In the genomic region with DNA sequence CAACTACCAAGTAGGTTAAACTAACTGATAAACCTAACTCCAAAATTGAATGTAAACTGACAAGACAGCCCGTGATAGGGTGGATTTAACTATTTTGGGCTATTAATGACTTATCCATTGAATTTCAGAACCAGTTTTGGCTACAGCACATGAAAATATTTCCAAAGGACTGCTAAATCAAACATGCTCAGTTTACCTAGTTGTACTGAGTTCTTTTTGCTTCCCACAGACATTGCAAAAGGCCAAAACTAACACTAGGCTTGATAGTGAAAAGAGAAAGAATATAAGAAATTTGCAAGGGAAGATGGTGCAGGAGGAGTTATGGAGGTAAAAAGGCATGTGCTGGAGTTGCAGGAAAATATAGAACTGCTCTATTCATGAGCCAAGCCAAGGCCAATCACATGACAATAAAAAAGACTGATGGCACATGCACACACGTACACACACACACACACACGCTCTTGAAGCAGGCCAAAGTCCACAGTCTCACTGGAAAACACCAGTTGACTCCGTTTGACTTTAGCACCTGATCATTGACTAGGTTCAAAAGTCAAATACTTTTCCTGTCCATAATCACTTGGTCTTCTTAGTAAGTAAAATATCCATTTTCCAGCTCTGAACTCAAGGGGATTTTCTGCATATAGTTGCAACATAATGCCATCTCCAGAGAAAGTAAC, we compare ENCODE assay signal across 2 cellular contexts.
TF ChIP-seq lines count a peak whose summit lies in the region.

No MANE protein-coding gene starts in this region.

TF ChIP-seq in WTC11, 78 proteins besides CTCF, POLR2A, EP300 and RAD21:
- TF ChIP-seq IRF1 (CRISPR knock-in tag; IDR thresholded peaks at IDR 0.05) (no peak), NFYB (CRISPR knock-in tag; conservative IDR thresholded peaks at IDR 0.05; ENCODE audit: low read depth) (no peak), SP1 (CRISPR knock-in tag; conservative IDR thresholded peaks at IDR 0.05) (no peak), MXD4 (CRISPR knock-in tag; IDR thresholded peaks at IDR 0.05; ENCODE audit: borderline replicate concordance) (no peak), IRF2 (CRISPR knock-in tag; IDR thresholded peaks at IDR 0.05; ENCODE audit: borderline replicate concordance, low read depth) (no peak), ZNF263 (CRISPR knock-in tag; IDR thresholded peaks at IDR 0.05; ENCODE audit: low read depth) (no peak), PRRX2 (CRISPR knock-in tag; IDR thresholded peaks at IDR 0.05) (no peak), JUN (CRISPR knock-in tag; IDR thresholded peaks at IDR 0.05) (no peak)
- TF ChIP-seq, protein P1, sequence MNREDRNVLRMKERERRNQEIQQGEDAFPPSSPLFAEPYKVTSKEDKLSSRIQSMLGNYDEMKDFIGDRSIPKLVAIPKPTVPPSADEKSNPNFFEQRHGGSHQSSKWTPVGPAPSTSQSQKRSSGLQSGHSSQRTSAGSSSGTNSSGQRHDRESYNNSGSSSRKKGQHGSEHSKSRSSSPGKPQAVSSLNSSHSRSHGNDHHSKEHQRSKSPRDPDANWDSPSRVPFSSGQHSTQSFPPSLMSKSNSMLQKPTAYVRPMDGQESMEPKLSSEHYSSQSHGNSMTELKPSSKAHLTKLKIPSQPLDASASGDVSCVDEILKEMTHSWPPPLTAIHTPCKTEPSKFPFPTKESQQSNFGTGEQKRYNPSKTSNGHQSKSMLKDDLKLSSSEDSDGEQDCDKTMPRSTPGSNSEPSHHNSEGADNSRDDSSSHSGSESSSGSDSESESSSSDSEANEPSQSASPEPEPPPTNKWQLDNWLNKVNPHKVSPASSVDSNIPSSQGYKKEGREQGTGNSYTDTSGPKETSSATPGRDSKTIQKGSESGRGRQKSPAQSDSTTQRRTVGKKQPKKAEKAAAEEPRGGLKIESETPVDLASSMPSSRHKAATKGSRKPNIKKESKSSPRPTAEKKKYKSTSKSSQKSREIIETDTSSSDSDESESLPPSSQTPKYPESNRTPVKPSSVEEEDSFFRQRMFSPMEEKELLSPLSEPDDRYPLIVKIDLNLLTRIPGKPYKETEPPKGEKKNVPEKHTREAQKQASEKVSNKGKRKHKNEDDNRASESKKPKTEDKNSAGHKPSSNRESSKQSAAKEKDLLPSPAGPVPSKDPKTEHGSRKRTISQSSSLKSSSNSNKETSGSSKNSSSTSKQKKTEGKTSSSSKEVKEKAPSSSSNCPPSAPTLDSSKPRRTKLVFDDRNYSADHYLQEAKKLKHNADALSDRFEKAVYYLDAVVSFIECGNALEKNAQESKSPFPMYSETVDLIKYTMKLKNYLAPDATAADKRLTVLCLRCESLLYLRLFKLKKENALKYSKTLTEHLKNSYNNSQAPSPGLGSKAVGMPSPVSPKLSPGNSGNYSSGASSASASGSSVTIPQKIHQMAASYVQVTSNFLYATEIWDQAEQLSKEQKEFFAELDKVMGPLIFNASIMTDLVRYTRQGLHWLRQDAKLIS (CRISPR knock-in tag; IDR thresholded peaks at IDR 0.05; ENCODE audit: borderline replicate concordance): no peak
- TF ChIP-seq, protein P2, sequence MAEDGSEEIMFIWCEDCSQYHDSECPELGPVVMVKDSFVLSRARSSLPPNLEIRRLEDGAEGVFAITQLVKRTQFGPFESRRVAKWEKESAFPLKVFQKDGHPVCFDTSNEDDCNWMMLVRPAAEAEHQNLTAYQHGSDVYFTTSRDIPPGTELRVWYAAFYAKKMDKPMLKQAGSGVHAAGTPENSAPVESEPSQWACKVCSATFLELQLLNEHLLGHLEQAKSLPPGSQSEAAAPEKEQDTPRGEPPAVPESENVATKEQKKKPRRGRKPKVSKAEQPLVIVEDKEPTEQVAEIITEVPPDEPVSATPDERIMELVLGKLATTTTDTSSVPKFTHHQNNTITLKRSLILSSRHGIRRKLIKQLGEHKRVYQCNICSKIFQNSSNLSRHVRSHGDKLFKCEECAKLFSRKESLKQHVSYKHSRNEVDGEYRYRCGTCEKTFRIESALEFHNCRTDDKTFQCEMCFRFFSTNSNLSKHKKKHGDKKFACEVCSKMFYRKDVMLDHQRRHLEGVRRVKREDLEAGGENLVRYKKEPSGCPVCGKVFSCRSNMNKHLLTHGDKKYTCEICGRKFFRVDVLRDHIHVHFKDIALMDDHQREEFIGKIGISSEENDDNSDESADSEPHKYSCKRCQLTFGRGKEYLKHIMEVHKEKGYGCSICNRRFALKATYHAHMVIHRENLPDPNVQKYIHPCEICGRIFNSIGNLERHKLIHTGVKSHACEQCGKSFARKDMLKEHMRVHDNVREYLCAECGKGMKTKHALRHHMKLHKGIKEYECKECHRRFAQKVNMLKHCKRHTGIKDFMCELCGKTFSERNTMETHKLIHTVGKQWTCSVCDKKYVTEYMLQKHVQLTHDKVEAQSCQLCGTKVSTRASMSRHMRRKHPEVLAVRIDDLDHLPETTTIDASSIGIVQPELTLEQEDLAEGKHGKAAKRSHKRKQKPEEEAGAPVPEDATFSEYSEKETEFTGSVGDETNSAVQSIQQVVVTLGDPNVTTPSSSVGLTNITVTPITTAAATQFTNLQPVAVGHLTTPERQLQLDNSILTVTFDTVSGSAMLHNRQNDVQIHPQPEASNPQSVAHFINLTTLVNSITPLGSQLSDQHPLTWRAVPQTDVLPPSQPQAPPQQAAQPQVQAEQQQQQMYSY (CRISPR knock-in tag; IDR thresholded peaks at IDR 0.05): no peak

TF ChIP-seq in HepG2, 621 proteins besides CTCF, POLR2A, EP300 and RAD21 (continues in another document):
- TF ChIP-seq MIXL1 (CRISPR knock-in tag; IDR thresholded peaks at IDR 0.05) (peak; percentile 84), CEBPB (IDR thresholded peaks at IDR 0.05; ENCODE audit: borderline replicate concordance, low read depth, low read length) (peak; percentile 44; the same call in 1 of the 2 replicates), HHEX (CRISPR knock-in tag; IDR thresholded peaks at IDR 0.05) (peak; percentile 67; the same call in 1 of the 2 replicates), CREB1 (IDR thresholded peaks at IDR 0.05) (peak; percentile 47; the same call in 1 of the 2 replicates), CREB1 (CRISPR knock-in tag; IDR thresholded peaks at IDR 0.05) (peak; percentile 63), ZNF792 (CRISPR knock-in tag; IDR thresholded peaks at IDR 0.05) (peak; percentile 31; the same call in 1 of the 2 replicates), ONECUT2 (CRISPR knock-in tag; IDR thresholded peaks at IDR 0.05) (peak; percentile 66; the same call in 1 of the 2 replicates), CEBPG (CRISPR knock-in tag; IDR thresholded peaks at IDR 0.05) (0 out of 2 replicates have a peak, but pooled peaks have one; percentile 4), RXRA (CRISPR knock-in tag; IDR thresholded peaks at IDR 0.05) (peak; percentile 42; the same call in 1 of the 2 replicates), ZNF124 (CRISPR knock-in tag; IDR thresholded peaks at IDR 0.05) (peak; percentile 50; the same call in 1 of the 2 replicates), ZNF878 (CRISPR knock-in tag; IDR thresholded peaks at IDR 0.05) (0 out of 2 replicates have a peak, but pooled peaks have one; percentile 53), TOE1 (CRISPR knock-in tag; IDR thresholded peaks at IDR 0.05) (no peak), KDM1A (CRISPR knock-in tag; IDR thresholded peaks at IDR 0.05) (peak; percentile 84; the same call in 1 of the 2 replicates), TCF7 (IDR thresholded peaks at IDR 0.05; ENCODE audit: low read depth) (peak; percentile 38; the same call in 1 of the 2 replicates), SALL1 (CRISPR knock-in tag; IDR thresholded peaks at IDR 0.05) (peak; percentile 98), ZBTB21 (CRISPR knock-in tag; IDR thresholded peaks at IDR 0.05) (0 out of 2 replicates have a peak, but pooled peaks have one; percentile 36), CBFB (CRISPR knock-in tag; IDR thresholded peaks at IDR 0.05) (no peak), FOSL2 (CRISPR knock-in tag; IDR thresholded peaks at IDR 0.05) (peak; percentile 66)
- TF ChIP-seq, protein P3, sequence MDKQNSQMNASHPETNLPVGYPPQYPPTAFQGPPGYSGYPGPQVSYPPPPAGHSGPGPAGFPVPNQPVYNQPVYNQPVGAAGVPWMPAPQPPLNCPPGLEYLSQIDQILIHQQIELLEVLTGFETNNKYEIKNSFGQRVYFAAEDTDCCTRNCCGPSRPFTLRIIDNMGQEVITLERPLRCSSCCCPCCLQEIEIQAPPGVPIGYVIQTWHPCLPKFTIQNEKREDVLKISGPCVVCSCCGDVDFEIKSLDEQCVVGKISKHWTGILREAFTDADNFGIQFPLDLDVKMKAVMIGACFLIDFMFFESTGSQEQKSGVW (CRISPR knock-in tag; IDR thresholded peaks at IDR 0.05; ENCODE audit: borderline replicate concordance): no peak
- TF ChIP-seq, protein P4, sequence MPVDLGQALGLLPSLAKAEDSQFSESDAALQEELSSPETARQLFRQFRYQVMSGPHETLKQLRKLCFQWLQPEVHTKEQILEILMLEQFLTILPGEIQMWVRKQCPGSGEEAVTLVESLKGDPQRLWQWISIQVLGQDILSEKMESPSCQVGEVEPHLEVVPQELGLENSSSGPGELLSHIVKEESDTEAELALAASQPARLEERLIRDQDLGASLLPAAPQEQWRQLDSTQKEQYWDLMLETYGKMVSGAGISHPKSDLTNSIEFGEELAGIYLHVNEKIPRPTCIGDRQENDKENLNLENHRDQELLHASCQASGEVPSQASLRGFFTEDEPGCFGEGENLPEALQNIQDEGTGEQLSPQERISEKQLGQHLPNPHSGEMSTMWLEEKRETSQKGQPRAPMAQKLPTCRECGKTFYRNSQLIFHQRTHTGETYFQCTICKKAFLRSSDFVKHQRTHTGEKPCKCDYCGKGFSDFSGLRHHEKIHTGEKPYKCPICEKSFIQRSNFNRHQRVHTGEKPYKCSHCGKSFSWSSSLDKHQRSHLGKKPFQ (CRISPR knock-in tag; IDR thresholded peaks at IDR 0.05; ENCODE audit: insufficient replicate concordance): peak; percentile 33
- TF ChIP-seq, protein P5, sequence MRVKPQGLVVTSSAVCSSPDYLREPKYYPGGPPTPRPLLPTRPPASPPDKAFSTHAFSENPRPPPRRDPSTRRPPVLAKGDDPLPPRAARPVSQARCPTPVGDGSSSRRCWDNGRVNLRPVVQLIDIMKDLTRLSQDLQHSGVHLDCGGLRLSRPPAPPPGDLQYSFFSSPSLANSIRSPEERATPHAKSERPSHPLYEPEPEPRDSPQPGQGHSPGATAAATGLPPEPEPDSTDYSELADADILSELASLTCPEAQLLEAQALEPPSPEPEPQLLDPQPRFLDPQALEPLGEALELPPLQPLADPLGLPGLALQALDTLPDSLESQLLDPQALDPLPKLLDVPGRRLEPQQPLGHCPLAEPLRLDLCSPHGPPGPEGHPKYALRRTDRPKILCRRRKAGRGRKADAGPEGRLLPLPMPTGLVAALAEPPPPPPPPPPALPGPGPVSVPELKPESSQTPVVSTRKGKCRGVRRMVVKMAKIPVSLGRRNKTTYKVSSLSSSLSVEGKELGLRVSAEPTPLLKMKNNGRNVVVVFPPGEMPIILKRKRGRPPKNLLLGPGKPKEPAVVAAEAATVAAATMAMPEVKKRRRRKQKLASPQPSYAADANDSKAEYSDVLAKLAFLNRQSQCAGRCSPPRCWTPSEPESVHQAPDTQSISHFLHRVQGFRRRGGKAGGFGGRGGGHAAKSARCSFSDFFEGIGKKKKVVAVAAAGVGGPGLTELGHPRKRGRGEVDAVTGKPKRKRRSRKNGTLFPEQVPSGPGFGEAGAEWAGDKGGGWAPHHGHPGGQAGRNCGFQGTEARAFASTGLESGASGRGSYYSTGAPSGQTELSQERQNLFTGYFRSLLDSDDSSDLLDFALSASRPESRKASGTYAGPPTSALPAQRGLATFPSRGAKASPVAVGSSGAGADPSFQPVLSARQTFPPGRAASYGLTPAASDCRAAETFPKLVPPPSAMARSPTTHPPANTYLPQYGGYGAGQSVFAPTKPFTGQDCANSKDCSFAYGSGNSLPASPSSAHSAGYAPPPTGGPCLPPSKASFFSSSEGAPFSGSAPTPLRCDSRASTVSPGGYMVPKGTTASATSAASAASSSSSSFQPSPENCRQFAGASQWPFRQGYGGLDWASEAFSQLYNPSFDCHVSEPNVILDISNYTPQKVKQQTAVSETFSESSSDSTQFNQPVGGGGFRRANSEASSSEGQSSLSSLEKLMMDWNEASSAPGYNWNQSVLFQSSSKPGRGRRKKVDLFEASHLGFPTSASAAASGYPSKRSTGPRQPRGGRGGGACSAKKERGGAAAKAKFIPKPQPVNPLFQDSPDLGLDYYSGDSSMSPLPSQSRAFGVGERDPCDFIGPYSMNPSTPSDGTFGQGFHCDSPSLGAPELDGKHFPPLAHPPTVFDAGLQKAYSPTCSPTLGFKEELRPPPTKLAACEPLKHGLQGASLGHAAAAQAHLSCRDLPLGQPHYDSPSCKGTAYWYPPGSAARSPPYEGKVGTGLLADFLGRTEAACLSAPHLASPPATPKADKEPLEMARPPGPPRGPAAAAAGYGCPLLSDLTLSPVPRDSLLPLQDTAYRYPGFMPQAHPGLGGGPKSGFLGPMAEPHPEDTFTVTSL (CRISPR knock-in tag; IDR thresholded peaks at IDR 0.05; ENCODE audit: borderline replicate concordance): peak; percentile 93
- TF ChIP-seq, protein P6, sequence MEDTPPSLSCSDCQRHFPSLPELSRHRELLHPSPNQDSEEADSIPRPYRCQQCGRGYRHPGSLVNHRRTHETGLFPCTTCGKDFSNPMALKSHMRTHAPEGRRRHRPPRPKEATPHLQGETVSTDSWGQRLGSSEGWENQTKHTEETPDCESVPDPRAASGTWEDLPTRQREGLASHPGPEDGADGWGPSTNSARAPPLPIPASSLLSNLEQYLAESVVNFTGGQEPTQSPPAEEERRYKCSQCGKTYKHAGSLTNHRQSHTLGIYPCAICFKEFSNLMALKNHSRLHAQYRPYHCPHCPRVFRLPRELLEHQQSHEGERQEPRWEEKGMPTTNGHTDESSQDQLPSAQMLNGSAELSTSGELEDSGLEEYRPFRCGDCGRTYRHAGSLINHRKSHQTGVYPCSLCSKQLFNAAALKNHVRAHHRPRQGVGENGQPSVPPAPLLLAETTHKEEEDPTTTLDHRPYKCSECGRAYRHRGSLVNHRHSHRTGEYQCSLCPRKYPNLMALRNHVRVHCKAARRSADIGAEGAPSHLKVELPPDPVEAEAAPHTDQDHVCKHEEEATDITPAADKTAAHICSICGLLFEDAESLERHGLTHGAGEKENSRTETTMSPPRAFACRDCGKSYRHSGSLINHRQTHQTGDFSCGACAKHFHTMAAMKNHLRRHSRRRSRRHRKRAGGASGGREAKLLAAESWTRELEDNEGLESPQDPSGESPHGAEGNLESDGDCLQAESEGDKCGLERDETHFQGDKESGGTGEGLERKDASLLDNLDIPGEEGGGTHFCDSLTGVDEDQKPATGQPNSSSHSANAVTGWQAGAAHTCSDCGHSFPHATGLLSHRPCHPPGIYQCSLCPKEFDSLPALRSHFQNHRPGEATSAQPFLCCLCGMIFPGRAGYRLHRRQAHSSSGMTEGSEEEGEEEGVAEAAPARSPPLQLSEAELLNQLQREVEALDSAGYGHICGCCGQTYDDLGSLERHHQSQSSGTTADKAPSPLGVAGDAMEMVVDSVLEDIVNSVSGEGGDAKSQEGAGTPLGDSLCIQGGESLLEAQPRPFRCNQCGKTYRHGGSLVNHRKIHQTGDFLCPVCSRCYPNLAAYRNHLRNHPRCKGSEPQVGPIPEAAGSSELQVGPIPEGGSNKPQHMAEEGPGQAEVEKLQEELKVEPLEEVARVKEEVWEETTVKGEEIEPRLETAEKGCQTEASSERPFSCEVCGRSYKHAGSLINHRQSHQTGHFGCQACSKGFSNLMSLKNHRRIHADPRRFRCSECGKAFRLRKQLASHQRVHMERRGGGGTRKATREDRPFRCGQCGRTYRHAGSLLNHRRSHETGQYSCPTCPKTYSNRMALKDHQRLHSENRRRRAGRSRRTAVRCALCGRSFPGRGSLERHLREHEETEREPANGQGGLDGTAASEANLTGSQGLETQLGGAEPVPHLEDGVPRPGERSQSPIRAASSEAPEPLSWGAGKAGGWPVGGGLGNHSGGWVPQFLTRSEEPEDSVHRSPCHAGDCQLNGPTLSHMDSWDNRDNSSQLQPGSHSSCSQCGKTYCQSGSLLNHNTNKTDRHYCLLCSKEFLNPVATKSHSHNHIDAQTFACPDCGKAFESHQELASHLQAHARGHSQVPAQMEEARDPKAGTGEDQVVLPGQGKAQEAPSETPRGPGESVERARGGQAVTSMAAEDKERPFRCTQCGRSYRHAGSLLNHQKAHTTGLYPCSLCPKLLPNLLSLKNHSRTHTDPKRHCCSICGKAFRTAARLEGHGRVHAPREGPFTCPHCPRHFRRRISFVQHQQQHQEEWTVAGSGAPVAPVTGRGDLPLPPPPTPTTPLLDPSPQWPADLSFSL (CRISPR knock-in tag; IDR thresholded peaks at IDR 0.05): peak; percentile 89
